Comparison of ENCODE assay signal across 19 cellular contexts in the genomic region with DNA sequence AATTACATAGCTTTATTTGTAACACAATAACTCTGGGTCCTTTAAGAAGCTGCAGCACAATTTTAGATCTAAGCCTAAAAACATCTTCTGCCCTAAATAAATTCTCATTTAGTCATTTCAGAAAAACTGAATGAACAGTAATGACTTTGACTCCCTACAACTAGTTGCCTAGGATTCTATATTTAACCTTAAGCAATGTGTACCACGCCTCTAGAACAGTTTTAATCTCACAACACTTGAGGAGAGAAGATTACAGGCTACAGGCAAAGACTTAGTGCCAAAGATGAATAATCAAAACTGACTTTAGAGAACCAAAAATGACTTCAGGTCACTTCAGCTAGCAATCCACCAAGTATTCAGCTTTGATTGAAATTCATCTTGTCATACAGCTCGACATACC.
"Had no signal": no experiment of that assay in that cellular context is flagged by ENCODE, and none has a peak within 500 bp of the region (broad histone marks: within the 10 kb centered on the region; RNA-seq: fewer than 3 reads in every experiment).

No MANE protein-coding gene starts in this region.

- H3K36me3 ChIP-seq: prostate gland, right atrium auricular region, stomach, thyroid gland, vagina had no signal

- H3K27me3 ChIP-seq: right atrium auricular region, stomach, thyroid gland, vagina had no signal

- DNase-seq: cortex of kidney; effector memory CD8-positive, alpha-beta T cell; head of caudate nucleus; mesenchymal stem cell; midbrain; naive thymus-derived CD8-positive, alpha-beta T cell; nephron progenitor cell; nucleus accumbens; stimulated activated CD4-positive, alpha-beta T cell treated with anti-CD3 and anti-CD28 coated beads, Interleukin-2, amount 100 ng/mL, for 24 hours; stimulated activated CD4-positive, alpha-beta T cell treated with anti-CD3 and anti-CD28 coated beads, Interleukin-4, amount 100 ng/mL, for 24 hours; stimulated activated naive CD4-positive, alpha-beta T cell treated with Interleukin-2 at 50 U/mL for 16 hours; stomach; thyroid gland; trophoblast cell had no signal

- FAIRE-seq: endometrium, frontal cortex had no signal

- H3K4me3 ChIP-seq: prostate gland, right atrium auricular region, stomach, thyroid gland, vagina had no signal

- H3K27ac ChIP-seq: prostate gland, right atrium auricular region, stomach, thyroid gland, vagina had no signal

- H3K9me3 ChIP-seq: prostate gland, right atrium auricular region, stomach, thyroid gland, vagina had no signal

- H3K4me1 ChIP-seq: prostate gland, right atrium auricular region, stomach, thyroid gland, vagina had no signal
